ENCODE assay signal across 25 cellular contexts in genomic region chr15:74917676-74918075, GRCh38. TPM values are rescaled to one million over a fixed set of nuclear protein-coding genes. Genes with fewer than 3 reads are reported as not detected.
DNase-seq lines count a peak whose midpoint lies in the region; ATAC-seq, FAIRE-seq and TF ChIP-seq lines count a peak whose summit lies in the region.
"Had no signal": no experiment of that assay in that cellular context is flagged by ENCODE, and none has a peak within 500 bp of the region (broad histone marks: within the 10 kb centered on the region; RNA-seq: fewer than 3 reads in every experiment).

No MANE protein-coding gene starts in this region.

- TF ChIP-seq CTCF in endothelial cell of umbilical vein (IDR thresholded peaks at IDR 0.05; ENCODE audit: extremely low read depth in 1 of 2, insufficient read depth in 1 of 2, low read depth in 1 of 2, low read length in 2 of 2), result no peak
- TF ChIP-seq CTCF in tibial nerve (IDR thresholded peaks at IDR 0.05), result no peak
- no peak for TF ChIP-seq CTCF in vagina (IDR thresholded peaks at IDR 0.05)
- TF ChIP-seq CTCF in stomach (IDR thresholded peaks at IDR 0.05), result no peak

- ATAC-seq in GM21786 (IDR thresholded peaks at IDR 0.05; ENCODE audit: unreplicated experiment), result no peak
- ATAC-seq: Panc1 had no signal

- no peak for TF ChIP-seq EP300 in tibial nerve (IDR thresholded peaks at IDR 0.05)
- no peak for TF ChIP-seq EP300 in stomach (IDR thresholded peaks at IDR 0.05)

- peaks cover 8 to 16% of the 10 kb centered on the region in 2 experiments for H3K36me3 ChIP-seq in endothelial cell of umbilical vein (ENCODE audit: control insufficient read depth in 2 of 2, extremely low read depth in 1 of 2, insufficient read depth in 2 of 2, low read length in 2 of 2)
- H3K36me3 ChIP-seq in tibial nerve, result peaks cover 3 to 98% (median 19%) of the 10 kb centered on the region in 3 donors
- H3K36me3 ChIP-seq in vagina, result peaks cover 0 to 75% of the 10 kb centered on the region in 2 donors
- peaks cover 66 to 100% (median 99%) of the 10 kb centered on the region in 4 donors for H3K36me3 ChIP-seq in stomach

- H4K20me1 ChIP-seq in endothelial cell of umbilical vein (replicated peaks; ENCODE audit: control insufficient read depth, extremely low read depth, insufficient read depth, low read length), result no peaks in the 10 kb centered on the region

- DNase-seq in HCEC 1CT, result peak; percentile 21
- peak; percentile 7 for DNase-seq in RCC 7860 (ENCODE audit: low spot score)
- DNase-seq in endothelial cell of umbilical vein (ENCODE audit: low read depth, low spot score), result no peak
- DNase-seq in posterior vena cava (ENCODE audit: low spot score), result peak; percentile 7
- no peak for DNase-seq in tibial nerve (ENCODE audit: low spot score in 2 of 2)
- DNase-seq in vagina (ENCODE audit: extremely low spot score in 2 of 2), result no peak
- DNase-seq in stomach, result no peak
- DNase-seq: Calu3; CD8-positive, alpha-beta memory T cell; EL; GF-D8; HFFc6; NCI-H1417 treated with DMSO at 0.1 percent for 48 hours; NCI-H1930; NCI-H524 treated with DMSO at 0.1 percent for 48 hours; NCI-H82 had no signal

- H3K4me3 ChIP-seq in endothelial cell of umbilical vein (replicated peaks in 1 of 3; ENCODE audit: insufficient read depth in 1 of 3, low read depth in 1 of 3, low read length in 3 of 3) (no peak overlapping the region), tibial nerve (no peak overlapping the region), vagina (no peak overlapping the region), stomach (no peak overlapping the region)
- H3K4me3 ChIP-seq: SJSA1 had no signal

- WGBS in tibial nerve, 2 donors, result 90 to 93% methylated on average over 6 of the region's 6 CpGs
- WGBS in stomach, 5 donors, result 87 to 93% (median 91%) methylated on average over 6 of the region's 6 CpGs

- dilution Hi-C loops in endothelial cell of umbilical vein (cut with MboI; ENCODE audit: extremely low pct_ligation_motif_present, low sequenced_read_pairs), result no loop called here

- H3K4me1 ChIP-seq in endothelial cell of umbilical vein (ENCODE audit: control insufficient read depth, extremely low read depth, insufficient read depth, low read length) (peaks cover 3% of the 10 kb centered on the region), tibial nerve (no peaks in the 10 kb centered on the region), vagina (no peaks in the 10 kb centered on the region), stomach (no peaks in the 10 kb centered on the region)

- H3K79me2 ChIP-seq in endothelial cell of umbilical vein (ENCODE audit: control insufficient read depth, insufficient read depth, low read length), result no peaks in the 10 kb centered on the region

- no peak overlapping the region for H3K9ac ChIP-seq in endothelial cell of umbilical vein (replicated peaks; ENCODE audit: extremely low read depth, insufficient read depth, low read length)
- H3K9ac ChIP-seq: KMS-11 had no signal

- POLR2A ChIA-PET in endothelial cell of umbilical vein (lab: Charles Lee), result interaction anchor here (0.7 kb wide), 1 partner anchor 567 kb away, joined by 4 read pairs; no protein-coding TSS in a partner anchor

- CTCF ChIA-PET in endothelial cell of umbilical vein (lab: Charles Lee), result interaction anchor here (1.3 kb wide), 3 partner anchors 11 to 16 kb away, joined by 3 to 7 read pairs (median 5); partner anchors contain the start of gene FAM219B

- H3K27me3 ChIP-seq in endothelial cell of umbilical vein (ENCODE audit: control insufficient read depth in 2 of 2, insufficient read depth in 2 of 2, low read length in 2 of 2), result no peaks in the 10 kb centered on the region
- no peaks in the 10 kb centered on the region for H3K27me3 ChIP-seq in tibial nerve
- no peaks in the 10 kb centered on the region for H3K27me3 ChIP-seq in vagina
- no peaks in the 10 kb centered on the region for H3K27me3 ChIP-seq in stomach
- H3K27me3 ChIP-seq: SJSA1 had no signal

- H3K27ac ChIP-seq in endothelial cell of umbilical vein (ENCODE audit: insufficient read depth, low read depth, low read length) (no peak overlapping the region), tibial nerve (no peak overlapping the region), vagina (no peak overlapping the region), stomach (no peak overlapping the region)
- H3K27ac ChIP-seq: C4-2B, HL-60, KMS-11, SJSA1 had no signal

- no TSS peak for BruUV-seq in endothelial cell of umbilical vein (replicated peaks; lab: Mats Ljungman, UMichigan)

- H3K9me1 ChIP-seq in endothelial cell of umbilical vein (replicated peaks; ENCODE audit: control insufficient read depth, extremely low read depth, insufficient read depth, low read length), result no peaks in the 10 kb centered on the region

- no peak overlapping the region for H3K4me2 ChIP-seq in endothelial cell of umbilical vein (ENCODE audit: insufficient read depth, low read length)
- H3K4me2 ChIP-seq: KMS-11 had no signal

- FAIRE-seq in RCC 7860 (lab: Jason Lieb, UNC) (no peak), endothelial cell of umbilical vein (lab: Jason Lieb, UNC) (peak; percentile 44)
- FAIRE-seq: A204.1, H54, HTR-8/SVneo had no signal

- TF ChIP-seq POLR2A in endothelial cell of umbilical vein (IDR thresholded peaks at IDR 0.05; ENCODE audit: low read depth, low read length), result no peak
- TF ChIP-seq POLR2A in tibial nerve (IDR thresholded peaks at IDR 0.05), result no peak
- no peak for TF ChIP-seq POLR2A in vagina (IDR thresholded peaks at IDR 0.05)
- no peak for TF ChIP-seq POLR2A in stomach (IDR thresholded peaks at IDR 0.05)

- intact Hi-C loops in endothelial cell of umbilical vein (cut with micrococcal nuclease) (no loop called here), posterior vena cava (cut with DNase I) (no loop called here), vagina (cut with DNase I) (no loop called here), stomach (cut with DNase I; ENCODE audit: low total_unique reads) (no loop called here)

- H3K9me3 ChIP-seq in endothelial cell of umbilical vein (replicated peaks; ENCODE audit: control insufficient read depth, insufficient read depth, low read length) (no peaks in the 10 kb centered on the region), tibial nerve (no peaks in the 10 kb centered on the region), vagina (no peaks in the 10 kb centered on the region), stomach (no peaks in the 10 kb centered on the region)
- H3K9me3 ChIP-seq: SJSA1 had no signal

- H2AFZ ChIP-seq in endothelial cell of umbilical vein (ENCODE audit: low read depth, low read length), result no peak overlapping the region

RNA-seq across cellular contexts. Expression of gene FAM219B, which starts 11.0 kb away (rescaled TPM):
- 57.0 and 73.0 TPM in 2 replicates for total RNA-seq in endothelial cell of umbilical vein
- 55.1 and 57.7 TPM in 2 replicates for polyA plus RNA-seq in endothelial cell of umbilical vein
- 35.9 and 53.0 TPM in 2 replicates for polyA plus RNA-seq in endothelial cell of umbilical vein (2011; cell fraction: cytosol; rRNA removed)
- polyA plus RNA-seq in endothelial cell of umbilical vein (2011; cell fraction: nucleus; rRNA removed), result 219 and 225 TPM in 2 replicates
- 28.2 and 31.1 TPM in 2 replicates for polyA plus RNA-seq in endothelial cell of umbilical vein (2012)
- polyA minus RNA-seq in endothelial cell of umbilical vein, result 45.1 and 46.9 TPM in 2 replicates
- 18.2 TPM for polyA minus RNA-seq in endothelial cell of umbilical vein (2011; cell fraction: cytosol; rRNA and poly(A)+ RNA removed)
- polyA minus RNA-seq in endothelial cell of umbilical vein (2011; cell fraction: nucleus; rRNA and poly(A)+ RNA removed), result 26.2 and 37.4 TPM in 2 replicates
- 10 to 100 TPM; 61.5 to 81.0 TPM for total RNA-seq in posterior vena cava
- 10 to 100 TPM; 59.4 to 84.6 (median 80.7) TPM for total RNA-seq in tibial nerve
- 51.6 TPM for total RNA-seq in vagina
- total RNA-seq in stomach, result 10 to 100 TPM; 12.3 to 85.3 (median 49.5) TPM
- polyA plus RNA-seq in stomach, result 10 to 100 TPM; 16.9 to 35.2 (median 28.9) TPM

RNA-seq across cellular contexts. Expression of gene COX5A, which starts 20.2 kb away (rescaled TPM):
- total RNA-seq in endothelial cell of umbilical vein (220 and 232 TPM in 2 replicates), posterior vena cava (100 to 1,000 TPM in 1 of 2 donors, 10 to 100 TPM in 1; 90.6 to 101 TPM), tibial nerve (10 to 100 TPM; 27.8 to 51.3 (median 32.1) TPM), vagina (123 TPM), stomach (100 to 1,000 TPM in 2 of 5 donors, 10 to 100 TPM in 3; 44.0 to 156 (median 61.1) TPM)
- polyA plus RNA-seq in endothelial cell of umbilical vein (102 and 134 TPM in 2 replicates), stomach (100 to 1,000 TPM; 298 to 516 (median 464) TPM)
- 233 TPM in 2 replicates for polyA plus RNA-seq in endothelial cell of umbilical vein (2011; cell fraction: cytosol; rRNA removed)
- polyA plus RNA-seq in endothelial cell of umbilical vein (2011; cell fraction: nucleus; rRNA removed), result 90.1 and 97.6 TPM in 2 replicates
- 289 and 323 TPM in 2 replicates for polyA plus RNA-seq in endothelial cell of umbilical vein (2012)
- 31.6 and 42.9 TPM in 2 replicates for polyA minus RNA-seq in endothelial cell of umbilical vein
- polyA minus RNA-seq in endothelial cell of umbilical vein (2011; cell fraction: cytosol; rRNA and poly(A)+ RNA removed), result 293 TPM
- 10.9 and 20.1 TPM in 2 replicates for polyA minus RNA-seq in endothelial cell of umbilical vein (2011; cell fraction: nucleus; rRNA and poly(A)+ RNA removed)

RNA-seq across cellular contexts. Expression of gene MPI, which starts 27.8 kb away (rescaled TPM):
- 27.7 and 36.3 TPM in 2 replicates for total RNA-seq in endothelial cell of umbilical vein
- polyA plus RNA-seq in endothelial cell of umbilical vein, result 62.6 and 69.3 TPM in 2 replicates
- 58.5 and 62.7 TPM in 2 replicates for polyA plus RNA-seq in endothelial cell of umbilical vein (2011; cell fraction: cytosol; rRNA removed)
- polyA plus RNA-seq in endothelial cell of umbilical vein (2011; cell fraction: nucleus; rRNA removed), result 53.3 and 58.5 TPM in 2 replicates
- 26.3 and 37.7 TPM in 2 replicates for polyA plus RNA-seq in endothelial cell of umbilical vein (2012)
- polyA minus RNA-seq in endothelial cell of umbilical vein, result 66.3 and 85.1 TPM in 2 replicates
- polyA minus RNA-seq in endothelial cell of umbilical vein (2011; cell fraction: cytosol; rRNA and poly(A)+ RNA removed), result 33.4 TPM
- 17.0 and 28.6 TPM in 2 replicates for polyA minus RNA-seq in endothelial cell of umbilical vein (2011; cell fraction: nucleus; rRNA and poly(A)+ RNA removed)
- 10 to 100 TPM; 22.4 to 26.5 TPM for total RNA-seq in posterior vena cava
- 10 to 100 TPM; 42.4 to 79.3 (median 60.8) TPM for total RNA-seq in tibial nerve
- 43.2 TPM for total RNA-seq in vagina
- 10 to 100 TPM; 17.0 to 35.7 (median 20.4) TPM for total RNA-seq in stomach
- polyA plus RNA-seq in stomach, result 10 to 100 TPM; 18.4 to 20.7 (median 20.3) TPM

RNA-seq across cellular contexts. Expression of gene RPP25, which starts 38.9 kb away (rescaled TPM):
- total RNA-seq in endothelial cell of umbilical vein (13.7 and 13.8 TPM in 2 replicates), posterior vena cava (1 to 10 TPM; 7.5 to 9.3 TPM), tibial nerve (10 to 100 TPM; 10.1 to 15.9 (median 13.0) TPM), vagina (11.3 TPM), stomach (10 to 100 TPM in 1 of 5 donors, 1 to 10 TPM in 4; 2.8 to 59.4 (median 7.6) TPM)
- polyA plus RNA-seq in endothelial cell of umbilical vein (10.1 and 13.1 TPM in 2 replicates), stomach (10 to 100 TPM in 1 of 3 donors, 1 to 10 TPM in 2; 8.7 to 10.1 (median 9.3) TPM)
- 7.0 and 7.8 TPM in 2 replicates for polyA plus RNA-seq in endothelial cell of umbilical vein (2011; cell fraction: cytosol; rRNA removed)
- 3.2 and 3.3 TPM in 2 replicates for polyA plus RNA-seq in endothelial cell of umbilical vein (2011; cell fraction: nucleus; rRNA removed)
- 10.1 and 12.0 TPM in 2 replicates for polyA plus RNA-seq in endothelial cell of umbilical vein (2012)
- polyA minus RNA-seq in endothelial cell of umbilical vein, result 4.2 and 5.3 TPM in 2 replicates
- 30.5 TPM for polyA minus RNA-seq in endothelial cell of umbilical vein (2011; cell fraction: cytosol; rRNA and poly(A)+ RNA removed)
- polyA minus RNA-seq in endothelial cell of umbilical vein (2011; cell fraction: nucleus; rRNA and poly(A)+ RNA removed), result 2.4 and 2.7 TPM in 2 replicates

RNA-seq across cellular contexts. Expression of gene SCAMP2, which starts 44.5 kb away (rescaled TPM):
- total RNA-seq in endothelial cell of umbilical vein (61.1 and 67.3 TPM in 2 replicates), posterior vena cava (10 to 100 TPM; 65.1 to 65.6 TPM), tibial nerve (10 to 100 TPM; 47.6 to 72.0 (median 65.7) TPM), vagina (56.7 TPM), stomach (100 to 1,000 TPM in 2 of 5 donors, 10 to 100 TPM in 3; 30.3 to 134 (median 45.5) TPM)
- polyA plus RNA-seq in endothelial cell of umbilical vein (250 and 256 TPM in 2 replicates), stomach (10 to 100 TPM; 16.8 to 46.0 (median 20.3) TPM)
- polyA plus RNA-seq in endothelial cell of umbilical vein (2011; cell fraction: cytosol; rRNA removed), result 96.9 and 121 TPM in 2 replicates
- polyA plus RNA-seq in endothelial cell of umbilical vein (2011; cell fraction: nucleus; rRNA removed), result 58.8 and 69.7 TPM in 2 replicates
- polyA plus RNA-seq in endothelial cell of umbilical vein (2012), result 54.9 and 58.8 TPM in 2 replicates
- polyA minus RNA-seq in endothelial cell of umbilical vein, result 202 and 208 TPM in 2 replicates
- polyA minus RNA-seq in endothelial cell of umbilical vein (2011; cell fraction: cytosol; rRNA and poly(A)+ RNA removed), result 40.0 TPM
- 27.5 and 31.8 TPM in 2 replicates for polyA minus RNA-seq in endothelial cell of umbilical vein (2011; cell fraction: nucleus; rRNA and poly(A)+ RNA removed)

Comparison
In these comparisons a context has a peak if more than half of its experiments do, and no peak if none do; other contexts are left out.
1. DNase-seq: peak in HCEC 1CT (single experiment), RCC 7860 (single experiment) and posterior vena cava (single experiment); none in endothelial cell of umbilical vein (single experiment), tibial nerve (0 of 2), vagina (0 of 2) and stomach (single experiment).